11 cellular contexts compared by ENCODE assay signal in the genomic region with DNA sequence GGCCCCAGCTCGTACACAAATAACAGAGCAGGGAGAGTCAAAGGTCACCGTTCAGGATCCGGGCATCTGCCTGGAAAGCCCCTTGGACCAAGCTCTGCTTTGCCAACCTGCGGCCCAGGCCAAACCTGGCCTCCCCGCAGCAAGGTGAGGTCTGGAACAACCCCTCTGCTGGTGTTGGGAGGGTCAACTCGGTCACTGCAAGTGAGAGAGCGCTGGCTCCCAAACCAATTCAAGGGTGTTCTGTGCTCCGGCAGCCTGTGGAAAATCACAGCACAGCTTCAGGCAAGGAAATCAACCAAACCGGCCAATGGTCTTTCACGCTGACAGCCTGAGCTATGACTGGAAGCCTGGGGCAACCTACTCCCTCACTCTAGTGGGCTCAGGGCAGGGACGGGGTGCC.
A peak's percentile ranks its signal among the peaks of the same experiment; 100 is the strongest.
DNase-seq lines count a peak whose midpoint lies in the region; ATAC-seq and TF ChIP-seq lines count a peak whose summit lies in the region.
"Had no signal": no experiment of that assay in that cellular context is flagged by ENCODE, and none has a peak within 500 bp of the region (broad histone marks: within the 10 kb centered on the region; RNA-seq: fewer than 3 reads in every experiment).

No MANE protein-coding gene starts in this region.

- peaks cover 74% of the 10 kb centered on the region for H3K36me3 Mint-ChIP-seq in WTC11

- H3K4me1 ChIP-seq in duodenal mucosa (ENCODE audit: control insufficient read depth in 1 of 2, insufficient read depth in 2 of 2, low read length in 2 of 2) (peaks cover 60% of the 10 kb centered on the region in 2 donors), mucosa of stomach (ENCODE audit: control insufficient read depth, insufficient read depth, low read length) (peaks cover 62% of the 10 kb centered on the region), thymus (ENCODE audit: control insufficient read depth, insufficient read depth, low read length) (peaks cover 7% of the 10 kb centered on the region)

- H3K27ac ChIP-seq in duodenal mucosa (ENCODE audit: low read depth, low read length) (peak overlapping the region; percentile 89), thymus (ENCODE audit: low read depth) (peak overlapping the region; percentile 81)

- peaks cover 68 to 96% of the 10 kb centered on the region in 2 donors for H3K36me3 ChIP-seq in duodenal mucosa (ENCODE audit: control insufficient read depth in 1 of 2, insufficient read depth in 2 of 2, low read length in 2 of 2)
- peaks cover 55% of the 10 kb centered on the region for H3K36me3 ChIP-seq in mucosa of stomach (ENCODE audit: control insufficient read depth, insufficient read depth, low read length)
- H3K36me3 ChIP-seq in thymus (ENCODE audit: control insufficient read depth, insufficient read depth): peaks cover 96% of the 10 kb centered on the region

- POLR2A ChIA-PET in WTC11 (lab: Charles Lee): interaction anchor here (0.6 to 1.0 kb wide), 2 partner anchors 8 to 36 kb away, joined by 3 read pairs; no protein-coding TSS in a partner anchor

- peak overlapping the region; percentile 50 to 55 for H3K9ac ChIP-seq in duodenal mucosa (ENCODE audit: low read depth in 1 of 2, low read length in 2 of 2)
- peak overlapping the region; percentile 54 for H3K9ac ChIP-seq in mucosa of stomach (ENCODE audit: low read length)

- H3K27me3 Mint-ChIP-seq in WTC11 (ENCODE audit: low read depth): no peaks in the 10 kb centered on the region

- ATAC-seq in WTC11 (no peak), HG03097 (IDR thresholded peaks at IDR 0.05; ENCODE audit: low FRiP score, unreplicated experiment) (no peak)

- H3K27ac Mint-ChIP-seq in WTC11: peak overlapping the region; percentile 83

- H3K27me3 ChIP-seq in duodenal mucosa (ENCODE audit: control insufficient read depth in 1 of 2, insufficient read depth in 2 of 2, low read length in 2 of 2): no peaks in the 10 kb centered on the region
- H3K27me3 ChIP-seq in mucosa of stomach (ENCODE audit: control insufficient read depth, insufficient read depth, low read length): no peaks in the 10 kb centered on the region
- H3K27me3 ChIP-seq in thymus (ENCODE audit: control insufficient read depth, insufficient read depth): no peaks in the 10 kb centered on the region

- 92% methylated on average over 11 of the region's 11 CpGs for WGBS in thymus

- H3K4me3 ChIP-seq in duodenal mucosa (ENCODE audit: low read depth in 1 of 2, low read length in 2 of 2): peak overlapping the region in 1 of 2 donors; percentile 12
- H3K4me3 ChIP-seq in mucosa of stomach (ENCODE audit: low read length): no peak overlapping the region
- no peak overlapping the region for H3K4me3 ChIP-seq in thymus (ENCODE audit: low read length)

- no peak for TF ChIP-seq CTCF in WTC11 (IDR thresholded peaks at IDR 0.05)

- peaks cover 19% of the 10 kb centered on the region for H3K4me1 Mint-ChIP-seq in WTC11

- DNase-seq in WTC11 (ENCODE audit: low spot score): no peak
- no peak for DNase-seq in HuH-7 (ENCODE audit: low spot score)
- DNase-seq in COLO829 (ENCODE audit: low spot score): no peak
- DNase-seq: activated CD8-positive, alpha-beta memory T cell treated with anti-CD3 and anti-CD28 coated beads, Interleukin-2, amount 50 U/mL, for 48 hours; erythroblast; NCI-H1417 treated with DMSO at 0.1 percent for 48 hours; SIG-M5 had no signal

- no peak overlapping the region for H3K4me3 Mint-ChIP-seq in WTC11

- no peaks in the 10 kb centered on the region for H3K9me3 Mint-ChIP-seq in WTC11

- CTCF ChIA-PET in WTC11 (lab: Charles Lee): interaction anchor here (0.7 to 1.9 kb wide), 3 partner anchors 11 to 162 kb away, joined by 4 read pairs; no protein-coding TSS in a partner anchor

- H3K9me3 ChIP-seq in duodenal mucosa (ENCODE audit: control insufficient read depth in 1 of 2, low read length in 2 of 2) (no peaks in the 10 kb centered on the region), mucosa of stomach (ENCODE audit: control insufficient read depth, low read length) (no peaks in the 10 kb centered on the region), thymus (ENCODE audit: control insufficient read depth) (no peaks in the 10 kb centered on the region)

TF ChIP-seq in WTC11, 78 proteins besides CTCF, POLR2A, EP300 and RAD21:
- TF ChIP-seq, protein P1, sequence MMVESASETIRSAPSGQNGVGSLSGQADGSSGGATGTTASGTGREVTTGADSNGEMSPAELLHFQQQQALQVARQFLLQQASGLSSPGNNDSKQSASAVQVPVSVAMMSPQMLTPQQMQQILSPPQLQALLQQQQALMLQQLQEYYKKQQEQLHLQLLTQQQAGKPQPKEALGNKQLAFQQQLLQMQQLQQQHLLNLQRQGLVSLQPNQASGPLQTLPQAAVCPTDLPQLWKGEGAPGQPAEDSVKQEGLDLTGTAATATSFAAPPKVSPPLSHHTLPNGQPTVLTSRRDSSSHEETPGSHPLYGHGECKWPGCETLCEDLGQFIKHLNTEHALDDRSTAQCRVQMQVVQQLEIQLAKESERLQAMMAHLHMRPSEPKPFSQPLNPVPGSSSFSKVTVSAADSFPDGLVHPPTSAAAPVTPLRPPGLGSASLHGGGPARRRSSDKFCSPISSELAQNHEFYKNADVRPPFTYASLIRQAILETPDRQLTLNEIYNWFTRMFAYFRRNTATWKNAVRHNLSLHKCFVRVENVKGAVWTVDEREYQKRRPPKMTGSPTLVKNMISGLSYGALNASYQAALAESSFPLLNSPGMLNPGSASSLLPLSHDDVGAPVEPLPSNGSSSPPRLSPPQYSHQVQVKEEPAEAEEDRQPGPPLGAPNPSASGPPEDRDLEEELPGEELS (CRISPR knock-in tag; IDR thresholded peaks at IDR 0.05): no peak
- TF ChIP-seq, protein P2, sequence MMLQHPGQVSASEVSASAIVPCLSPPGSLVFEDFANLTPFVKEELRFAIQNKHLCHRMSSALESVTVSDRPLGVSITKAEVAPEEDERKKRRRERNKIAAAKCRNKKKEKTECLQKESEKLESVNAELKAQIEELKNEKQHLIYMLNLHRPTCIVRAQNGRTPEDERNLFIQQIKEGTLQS (CRISPR knock-in tag; conservative IDR thresholded peaks at IDR 0.05): no peak
- no peak for TF ChIP-seq ELF4 (CRISPR knock-in tag; IDR thresholded peaks at IDR 0.05; ENCODE audit: low read depth)
- TF ChIP-seq ZBTB43 (CRISPR knock-in tag; IDR thresholded peaks at IDR 0.05): no peak
- no peak for TF ChIP-seq NR3C1 (CRISPR knock-in tag; conservative IDR thresholded peaks at IDR 0.05; ENCODE audit: low read depth)
- TF ChIP-seq, protein P3, sequence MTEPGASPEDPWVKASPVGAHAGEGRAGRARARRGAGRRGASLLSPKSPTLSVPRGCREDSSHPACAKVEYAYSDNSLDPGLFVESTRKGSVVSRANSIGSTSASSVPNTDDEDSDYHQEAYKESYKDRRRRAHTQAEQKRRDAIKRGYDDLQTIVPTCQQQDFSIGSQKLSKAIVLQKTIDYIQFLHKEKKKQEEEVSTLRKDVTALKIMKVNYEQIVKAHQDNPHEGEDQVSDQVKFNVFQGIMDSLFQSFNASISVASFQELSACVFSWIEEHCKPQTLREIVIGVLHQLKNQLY (CRISPR knock-in tag; IDR thresholded peaks at IDR 0.05): no peak
- no peak for TF ChIP-seq NR1H2 (CRISPR knock-in tag; IDR thresholded peaks at IDR 0.05)
